26 cellular contexts compared by ENCODE assay signal in the genomic region with DNA sequence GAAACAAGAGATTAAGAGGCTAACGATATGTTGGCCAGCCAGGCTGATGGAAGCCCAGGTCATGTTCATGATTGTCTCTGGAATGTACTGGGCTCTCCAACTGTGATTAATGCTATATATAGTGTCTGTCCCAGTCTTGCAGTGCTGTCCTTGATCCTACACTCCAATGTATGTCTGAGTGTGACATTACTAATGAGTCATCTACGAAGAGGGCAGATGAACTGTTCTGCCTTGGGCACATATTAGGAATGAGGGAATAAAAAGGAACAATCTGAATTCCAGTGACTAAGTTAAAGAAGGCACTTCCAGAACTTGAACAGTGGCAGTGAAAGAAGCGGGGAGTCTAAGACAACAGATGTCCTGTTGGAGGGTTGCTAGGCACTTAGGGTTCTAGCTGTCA.
DNase-seq lines count a peak whose midpoint lies in the region; ATAC-seq, FAIRE-seq and TF ChIP-seq lines count a peak whose summit lies in the region.
"Had no signal": no experiment of that assay in that cellular context is flagged by ENCODE, and none has a peak within 500 bp of the region (broad histone marks: within the 10 kb centered on the region; RNA-seq: fewer than 3 reads in every experiment).

No MANE protein-coding gene starts in this region.

- DNase-seq in DMS53 (lab: John Stamatoyannopoulos, UW) (peak; percentile 6), DMS53 treated with DMSO at 0.1 percent for 48 hours (lab: John Stamatoyannopoulos, UW; ENCODE audit: unreplicated experiment) (no peak), RCC 7860 (ENCODE audit: low spot score) (peak; percentile 17), foreskin keratinocyte (no peak), ovary (no peak), GM19240 (ENCODE audit: insufficient read length, low spot score) (no peak), upper lobe of right lung (no peak)
- DNase-seq: CD8-positive, alpha-beta T cell; DMS 273 treated with DMSO at 0.1 percent for 48 hours; DND-41; GOT3; KG1; NCI-H1048; NCI-H1417 treated with DMSO at 0.1 percent for 48 hours; NCI-H1694 treated with DMSO at 0.1 percent for 48 hours; NCI-H2081; NCI-H2227 treated with DMSO at 0.1 percent for 48 hours; NCI-H526 treated with DMSO at 0.1 percent for 48 hours; SHP77 treated with DMSO at 0.1 percent for 48 hours; SK-N-SH; SW 1271 had no signal

- H3K4me1 ChIP-seq in foreskin keratinocyte (no peaks in the 10 kb centered on the region), ovary (ENCODE audit: insufficient read depth) (no peaks in the 10 kb centered on the region), upper lobe of right lung (no peaks in the 10 kb centered on the region)
- H3K4me1 ChIP-seq: HAP-1 had no signal

- H3K27me3 ChIP-seq in foreskin keratinocyte (no peaks in the 10 kb centered on the region), ovary (no peaks in the 10 kb centered on the region), upper lobe of right lung (no peaks in the 10 kb centered on the region)

- no peak for FAIRE-seq in RCC 7860 (lab: Jason Lieb, UNC)
- FAIRE-seq: HTR-8/SVneo had no signal

- no peak for TF ChIP-seq CTCF in foreskin keratinocyte (conservative IDR thresholded peaks at IDR 0.05)
- no peak for TF ChIP-seq CTCF in ovary (IDR thresholded peaks at IDR 0.05)
- no peak for TF ChIP-seq CTCF in upper lobe of right lung (IDR thresholded peaks at IDR 0.05)

- TF ChIP-seq POLR2A in ovary (IDR thresholded peaks at IDR 0.05) = no peak

- H3K4me3 ChIP-seq in ovary (no peak overlapping the region), upper lobe of right lung (no peak overlapping the region)
- H3K4me3 ChIP-seq: HAP-1 had no signal

- 73 to 83% (median 77%) methylated on average over 3 of the region's 3 CpGs for WGBS in ovary, 3 donors

- H3K9me3 ChIP-seq in ovary = no peaks in the 10 kb centered on the region
- no peaks in the 10 kb centered on the region for H3K9me3 ChIP-seq in upper lobe of right lung
- H3K9me3 ChIP-seq: HAP-1, SK-N-SH had no signal

- intact Hi-C loops in ovary (cut with DNase I) (no loop called here), upper lobe of right lung (cut with DNase I) (no loop called here)

- peak; percentile 26 for ATAC-seq in foreskin keratinocyte
- no peak for ATAC-seq in upper lobe of right lung
- ATAC-seq in HG03565 (IDR thresholded peaks at IDR 0.05; ENCODE audit: unreplicated experiment) = no peak
- ATAC-seq: CD8-positive, alpha-beta T cell had no signal

- no peak for TF ChIP-seq EP300 in ovary (IDR thresholded peaks at IDR 0.05)

- H3K27ac ChIP-seq in foreskin keratinocyte = no peak overlapping the region
- H3K27ac ChIP-seq in ovary = no peak overlapping the region
- H3K27ac ChIP-seq in upper lobe of right lung = no peak overlapping the region
- H3K27ac ChIP-seq: 22Rv1, C4-2B had no signal

- no peaks in the 10 kb centered on the region for H3K36me3 ChIP-seq in ovary
- H3K36me3 ChIP-seq in upper lobe of right lung = no peaks in the 10 kb centered on the region
- H3K36me3 ChIP-seq: HAP-1 had no signal

Comparison
In these comparisons a context has a peak if more than half of its experiments do, and no peak if none do; other contexts are left out.
1. DNase-seq: peak in DMS53 (single experiment) and RCC 7860 (single experiment); none in DMS53 treated with DMSO at 0.1 percent for 48 hours (single experiment), foreskin keratinocyte (0 of 2), ovary (0 of 5), GM19240 (single experiment) and upper lobe of right lung (single experiment).